Comparison of ENCODE assay signal across 19 cellular contexts in genomic region chr2:150781142-150781541, GRCh38.
"Had no signal": no experiment of that assay in that cellular context is flagged by ENCODE, and none has a peak within 500 bp of the region (broad histone marks: within the 10 kb centered on the region; RNA-seq: fewer than 3 reads in every experiment).

No MANE protein-coding gene starts in this region.

- H3K27ac ChIP-seq: breast epithelium, colonic mucosa, dorsolateral prefrontal cortex, gastroesophageal sphincter, stomach, transverse colon had no signal

- H3K27me3 ChIP-seq: breast epithelium, colonic mucosa, dorsolateral prefrontal cortex, gastroesophageal sphincter, stomach, transverse colon had no signal

- H3K9me3 ChIP-seq: breast epithelium, colonic mucosa, gastroesophageal sphincter, stomach, transverse colon had no signal

- ATAC-seq: activated naive CD4-positive, alpha-beta T cell treated with anti-CD3 and anti-CD28 coated beads, Interleukin-2, amount 50 U/mL, for 72 hours; effector memory CD8-positive, alpha-beta T cell; esophagus mucosa; gastroesophageal sphincter; sciatic nerve; stimulated activated memory B cell treated with anti-CD40 and anti-IgM and Interleukin-4, amounts not matched to agents 10 μg/mL and 1 μg/mL and 100 μg/mL, for 72 hours had no signal

- H3K36me3 ChIP-seq: breast epithelium, colonic mucosa, gastroesophageal sphincter, stomach, transverse colon had no signal

- DNase-seq: activated T-cell treated with anti-CD3 and anti-CD28 coated beads, Interleukin-2, amount 50 U/mL, for 1 hour; colonic mucosa; dorsolateral prefrontal cortex; effector memory CD8-positive, alpha-beta T cell; head of caudate nucleus; hypothalamus; nephron progenitor cell; occipital lobe; posterior cingulate gyrus; stimulated activated CD4-positive, alpha-beta T cell treated with anti-CD3 and anti-CD28 coated beads, Interleukin-15, amount 100 ng/mL, for 24 hours; stomach; transverse colon had no signal

- H3K4me1 ChIP-seq: breast epithelium, colonic mucosa, gastroesophageal sphincter, transverse colon had no signal

- H3K4me2 ChIP-seq: smooth muscle cell had no signal

- H3K4me3 ChIP-seq: breast epithelium, colonic mucosa, dorsolateral prefrontal cortex, gastroesophageal sphincter, smooth muscle cell, stomach, transverse colon had no signal
